Comparison of ENCODE assay signal across 1 cellular context in genomic region chr16:660459-661183, GRCh38.
TF ChIP-seq lines count a peak whose summit lies in the region.

No MANE protein-coding gene starts in this region.

TF ChIP-seq in IMR-90, 13 proteins besides CTCF, POLR2A, EP300 and RAD21 (continued from another document):
- peak; percentile 87 for TF ChIP-seq BHLHE40 (IDR thresholded peaks at IDR 0.05; ENCODE audit: low read depth, low read length)
